8 cellular contexts compared by ENCODE assay signal in genomic region chr1:61318319-61319125, GRCh38.
DNase-seq lines count a peak whose midpoint lies in the region; ATAC-seq, FAIRE-seq and TF ChIP-seq lines count a peak whose summit lies in the region.

No MANE protein-coding gene starts in this region.

- TF ChIP-seq CTCF in GM06990 (IDR thresholded peaks at IDR 0.05; ENCODE audit: insufficient read depth, low read length, poor library complexity, severe bottlenecking): no peak
- TF ChIP-seq CTCF in K562 (IDR thresholded peaks at IDR 0.05 in 2 of 3, conservative IDR thresholded peaks at IDR 0.05 in 1 of 3; ENCODE audit: insufficient read depth in 2 of 3, low read depth in 1 of 3, low read length in 3 of 3): no peak
- TF ChIP-seq CTCF in D721Med (IDR thresholded peaks at IDR 0.05; ENCODE audit: insufficient read depth, missing control alignments): no peak

- no peak overlapping the region for H2BK5ac ChIP-seq in mesenchymal stem cell (ENCODE audit: low read depth, low read length, poor library complexity, severe bottlenecking)

- H4K91ac ChIP-seq in mesenchymal stem cell (ENCODE audit: low read length): no peak overlapping the region

- H3K27me3 ChIP-seq in GM06990 (replicated peaks; ENCODE audit: control insufficient read depth, insufficient read depth, low read length) (no peaks in the 10 kb centered on the region), K562 (ENCODE audit: control insufficient read depth in 2 of 2, insufficient read depth in 2 of 2, low read length in 2 of 2) (no peaks in the 10 kb centered on the region), mesenchymal stem cell (ENCODE audit: control insufficient read depth in 1 of 2, insufficient read depth in 1 of 2, low read length in 2 of 2) (no peaks in the 10 kb centered on the region)

- H3K9me3 ChIP-seq in K562 (replicated peaks; ENCODE audit: control insufficient read depth, insufficient read depth, low read depth, low read length) (no peaks in the 10 kb centered on the region), mesenchymal stem cell (ENCODE audit: control insufficient read depth, low read length) (no peaks in the 10 kb centered on the region)

- TF ChIP-seq RAD21 in K562 (CRISPR knock-in tag; conservative IDR thresholded peaks at IDR 0.05 in 1 of 2, IDR thresholded peaks at IDR 0.05 in 1 of 2): peak in 1 of 2 experiments; percentile 33; a peak in 2 of 4 replicates

- CTCF ChIA-PET in K562 (lab: Yijun Ruan, JAX; ENCODE audit: low intra/inter-chr PET ratio): interaction anchor here (0.6 kb wide), 1 partner anchor 239 kb away, joined by 3 read pairs; no protein-coding TSS in a partner anchor

- H4K8ac ChIP-seq in mesenchymal stem cell (ENCODE audit: low read length): no peak overlapping the region

- no peak for TF ChIP-seq EP300 in K562 (IDR thresholded peaks at IDR 0.05; ENCODE audit: low read length)

- no peak overlapping the region for H2AK5ac ChIP-seq in mesenchymal stem cell (ENCODE audit: low read length, severe bottlenecking)

- H3K4me3 ChIP-seq in GM06990 (replicated peaks; ENCODE audit: low read depth, low read length) (no peak overlapping the region), K562 (no peak overlapping the region), mesenchymal stem cell (ENCODE audit: insufficient read depth in 1 of 2, low read depth in 1 of 2, low read length in 2 of 2) (peak overlapping the region in 1 of 2 experiments; percentile 58)

- H3K4me1 ChIP-seq in K562 (replicated peaks in 1 of 2; ENCODE audit: control insufficient read depth in 2 of 2, insufficient read depth in 2 of 2, low read length in 2 of 2): peaks cover 0 to 26% of the 10 kb centered on the region in 2 experiments; a peak in 2 of 5 replicates
- no peaks in the 10 kb centered on the region for H3K4me1 ChIP-seq in mesenchymal stem cell (ENCODE audit: control insufficient read depth, insufficient read depth, low read depth, low read length)

- H3K23ac ChIP-seq in mesenchymal stem cell (ENCODE audit: low read length in 2 of 2): no peak overlapping the region

- H3K79me2 ChIP-seq in K562 (ENCODE audit: control insufficient read depth, insufficient read depth, low read length): peaks cover 26% of the 10 kb centered on the region

- FAIRE-seq in K562 (lab: Jason Lieb, UNC) (peak; percentile 86), D721Med (lab: Jason Lieb, UNC) (no peak)

- peak overlapping the region; percentile 63 for H3K27ac ChIP-seq in K562 (ENCODE audit: extremely low read depth, low read depth, low read length)
- H3K27ac ChIP-seq in mesenchymal stem cell (ENCODE audit: low read length, poor library complexity, severe bottlenecking): no peak overlapping the region

- H2BK15ac ChIP-seq in mesenchymal stem cell (ENCODE audit: low read depth, poor library complexity, severe bottlenecking): no peak overlapping the region

- no peaks in the 10 kb centered on the region for H3K36me3 ChIP-seq in GM06990 (ENCODE audit: control insufficient read depth, insufficient read depth, low read length)
- H3K36me3 ChIP-seq in K562 (ENCODE audit: control insufficient read depth, insufficient read depth, low read length): peaks cover 8% of the 10 kb centered on the region
- no peaks in the 10 kb centered on the region for H3K36me3 ChIP-seq in mesenchymal stem cell (ENCODE audit: control insufficient read depth in 1 of 2, insufficient read depth in 2 of 2, low read depth in 1 of 2, low read length in 2 of 2)

- 42% methylated on average over 8 of the region's 8 CpGs for WGBS in K562 (ENCODE audit: insufficient coverage, low coverage, missing lambda C conversion rate)
- 38% methylated on average over 7 of the region's 8 CpGs for WGBS in mesenchymal stem cell

- no peak overlapping the region for H3K4ac ChIP-seq in mesenchymal stem cell (ENCODE audit: low read depth in 1 of 2, low read length in 2 of 2)

- POLR2A ChIA-PET in K562 (lab: Yijun Ruan, JAX): interaction anchor here (1.0 to 1.1 kb wide), 2 partner anchors 17 to 266 kb away, joined by 3 to 4 read pairs; no protein-coding TSS in a partner anchor

- no TSS peak for BruUV-seq in K562 (replicated peaks; lab: Mats Ljungman, UMichigan)

- intact Hi-C loops in K562 (cut with micrococcal nuclease): loop anchor here (5.0 kb wide), 1 partner anchor 266 kb away; no protein-coding TSS in a partner anchor

- H2AFZ ChIP-seq in K562 (ENCODE audit: low read depth, low read length) (peak overlapping the region; percentile 60), mesenchymal stem cell (ENCODE audit: low read depth, low read length) (no peak overlapping the region)

- H3K9me1 ChIP-seq in K562 (ENCODE audit: control insufficient read depth, insufficient read depth, low read length): no peaks in the 10 kb centered on the region

- DNase-seq in GM06990 (ENCODE audit: extremely low read depth, insufficient read length): peak; percentile 54
- peak in 3 of 4 experiments; percentile 17 to 74 (median 62) for DNase-seq in K562 (ENCODE audit: extremely low read depth in 1 of 4, low spot score in 3 of 4)
- DNase-seq in mesenchymal stem cell: peak; percentile 74
- DNase-seq in D721Med (ENCODE audit: insufficient read length, low spot score): no peak
- no peak for DNase-seq in pons (ENCODE audit: low spot score)
- DNase-seq in SKM-1 treated with dmso at 0.1 percent for 144 hours (lab: John Stamatoyannopoulos, UW; ENCODE audit: unreplicated experiment): no peak

- H3K79me1 ChIP-seq in mesenchymal stem cell (replicated peaks; ENCODE audit: low read length, poor library complexity, severe bottlenecking): no peaks in the 10 kb centered on the region

- no peaks in the 10 kb centered on the region for H4K20me1 ChIP-seq in K562 (replicated peaks; ENCODE audit: control insufficient read depth, insufficient read depth, low read length)

- ATAC-seq in GM19463 (IDR thresholded peaks at IDR 0.05; ENCODE audit: unreplicated experiment): peak; percentile 99
- peak; percentile 100 for ATAC-seq in HG03439 (IDR thresholded peaks at IDR 0.05; ENCODE audit: unreplicated experiment)
- peak; percentile 88 for ATAC-seq in K562

- in situ Hi-C loops in K562 (cut with MboI): no loop called here

- TF ChIP-seq POLR2A in K562 (conservative IDR thresholded peaks at IDR 0.05): no peak

- H3K14ac ChIP-seq in mesenchymal stem cell (ENCODE audit: low read length in 2 of 2): no peak overlapping the region

- H2BK12ac ChIP-seq in mesenchymal stem cell (ENCODE audit: low read length in 2 of 2): no peak overlapping the region

- H3K4me2 ChIP-seq in K562 (ENCODE audit: insufficient read depth, low read length): peak overlapping the region; percentile 22; the same call in 1 of the 2 replicates
- no peak overlapping the region for H3K4me2 ChIP-seq in mesenchymal stem cell (ENCODE audit: low read length, poor library complexity, severe bottlenecking)

- H3K18ac ChIP-seq in mesenchymal stem cell (ENCODE audit: low read depth in 1 of 2, low read length in 2 of 2): no peak overlapping the region

- H2BK120ac ChIP-seq in mesenchymal stem cell (ENCODE audit: low read depth, low read length): no peak overlapping the region

- H3K9ac ChIP-seq in K562 (ENCODE audit: insufficient read depth in 1 of 2, low read depth in 2 of 2, low read length in 2 of 2): peak overlapping the region in 1 of 2 experiments; percentile 15; a peak in 1 of 4 replicates
- peak overlapping the region; percentile 67 for H3K9ac ChIP-seq in mesenchymal stem cell (ENCODE audit: low read length)

TF ChIP-seq in K562, 482 proteins besides CTCF, POLR2A, EP300 and RAD21 (continues in another document):
- peak; percentile 11; the same call in 1 of the 2 replicates for TF ChIP-seq JUN (IDR thresholded peaks at IDR 0.05; ENCODE audit: borderline replicate concordance, low read depth, low read length)
- TF ChIP-seq JUN (CRISPR knock-in tag; IDR thresholded peaks at IDR 0.05; ENCODE audit: borderline replicate concordance): no peak
- TF ChIP-seq ZC3H4 (CRISPR knock-in tag; IDR thresholded peaks at IDR 0.05; ENCODE audit: borderline replicate concordance): no peak
- TF ChIP-seq FOXJ2 (tag; IDR thresholded peaks at IDR 0.05): no peak
- peak; percentile 26 for TF ChIP-seq TAF1 (IDR thresholded peaks at IDR 0.05; ENCODE audit: control insufficient read depth, extremely low read depth, insufficient read depth, low read length, severe bottlenecking)
- TF ChIP-seq, protein P1, sequence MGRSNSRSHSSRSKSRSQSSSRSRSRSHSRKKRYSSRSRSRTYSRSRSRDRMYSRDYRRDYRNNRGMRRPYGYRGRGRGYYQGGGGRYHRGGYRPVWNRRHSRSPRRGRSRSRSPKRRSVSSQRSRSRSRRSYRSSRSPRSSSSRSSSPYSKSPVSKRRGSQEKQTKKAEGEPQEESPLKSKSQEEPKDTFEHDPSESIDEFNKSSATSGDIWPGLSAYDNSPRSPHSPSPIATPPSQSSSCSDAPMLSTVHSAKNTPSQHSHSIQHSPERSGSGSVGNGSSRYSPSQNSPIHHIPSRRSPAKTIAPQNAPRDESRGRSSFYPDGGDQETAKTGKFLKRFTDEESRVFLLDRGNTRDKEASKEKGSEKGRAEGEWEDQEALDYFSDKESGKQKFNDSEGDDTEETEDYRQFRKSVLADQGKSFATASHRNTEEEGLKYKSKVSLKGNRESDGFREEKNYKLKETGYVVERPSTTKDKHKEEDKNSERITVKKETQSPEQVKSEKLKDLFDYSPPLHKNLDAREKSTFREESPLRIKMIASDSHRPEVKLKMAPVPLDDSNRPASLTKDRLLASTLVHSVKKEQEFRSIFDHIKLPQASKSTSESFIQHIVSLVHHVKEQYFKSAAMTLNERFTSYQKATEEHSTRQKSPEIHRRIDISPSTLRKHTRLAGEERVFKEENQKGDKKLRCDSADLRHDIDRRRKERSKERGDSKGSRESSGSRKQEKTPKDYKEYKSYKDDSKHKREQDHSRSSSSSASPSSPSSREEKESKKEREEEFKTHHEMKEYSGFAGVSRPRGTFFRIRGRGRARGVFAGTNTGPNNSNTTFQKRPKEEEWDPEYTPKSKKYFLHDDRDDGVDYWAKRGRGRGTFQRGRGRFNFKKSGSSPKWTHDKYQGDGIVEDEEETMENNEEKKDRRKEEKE (IDR thresholded peaks at IDR 0.05; ENCODE audit: borderline replicate concordance in 1 of 2, control insufficient read depth in 1 of 2, low read depth in 2 of 2, low read length in 1 of 2): no peak
- no peak for TF ChIP-seq ZNF311 (CRISPR knock-in tag; IDR thresholded peaks at IDR 0.05)
- TF ChIP-seq ZNF561 (CRISPR knock-in tag; conservative IDR thresholded peaks at IDR 0.05): no peak
- TF ChIP-seq ZNF507 (tag; conservative IDR thresholded peaks at IDR 0.05): no peak
- no peak for TF ChIP-seq ZFP30 (CRISPR knock-in tag; IDR thresholded peaks at IDR 0.05; ENCODE audit: borderline replicate concordance)

Comparison
In these comparisons a context has a peak if more than half of its experiments do, and no peak if none do; other contexts are left out.
1. DNase-seq: peak in GM06990 (single experiment), K562 (3 of 4) and mesenchymal stem cell (single experiment); none in D721Med (single experiment), pons (single experiment) and SKM-1 treated with dmso at 0.1 percent for 144 hours (single experiment).
2. Peak in every context shown above with its lines, with median percentiles within 50 percentile points of each other: ATAC-seq.